In the genomic region with DNA sequence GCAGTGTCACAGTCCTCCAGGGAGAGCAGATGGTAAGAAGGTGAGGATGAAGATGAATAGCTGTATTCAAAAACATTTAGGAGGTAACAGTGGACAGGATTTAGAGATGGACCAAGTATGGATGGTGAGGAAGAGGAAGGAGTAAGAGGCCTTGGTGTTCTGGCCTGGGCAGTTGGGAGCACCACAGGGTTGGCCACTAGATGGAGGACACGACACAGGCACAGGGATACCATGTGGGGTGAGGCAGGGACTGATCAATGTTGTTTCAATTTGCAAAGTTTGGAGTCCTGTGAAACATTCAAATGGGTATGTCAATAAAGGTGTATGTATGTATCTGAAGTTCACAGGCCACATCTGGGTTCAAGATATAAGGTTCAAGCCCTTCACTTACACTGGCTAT, we compare ENCODE assay signal across 18 cellular contexts.
DNase-seq lines count a peak whose midpoint lies in the region; ATAC-seq, FAIRE-seq and TF ChIP-seq lines count a peak whose summit lies in the region.
"Had no signal": no experiment of that assay in that cellular context is flagged by ENCODE, and none has a peak within 500 bp of the region (broad histone marks: within the 10 kb centered on the region; RNA-seq: fewer than 3 reads in every experiment).

No MANE protein-coding gene starts in this region.

- 52 to 61% methylated on average over 1 of the region's 1 CpG for WGBS in body of pancreas, 2 donors

- CTCF ChIA-PET in HCT116 (lab: Charles Lee) = no interaction called here

- no peak overlapping the region for H3K4me3 ChIP-seq in AG09309 (ENCODE audit: control insufficient read depth, low read depth, low read length)
- no peak overlapping the region for H3K4me3 ChIP-seq in HCT116 (replicated peaks in 1 of 2; ENCODE audit: low read depth in 1 of 2, low read length in 2 of 2)
- H3K4me3 ChIP-seq in body of pancreas = no peak overlapping the region
- H3K4me3 ChIP-seq in kidney (ENCODE audit: low read length in 2 of 2) = no peak overlapping the region

- H3K9me3 ChIP-seq in HCT116 (ENCODE audit: control insufficient read depth in 1 of 2, insufficient read depth in 1 of 2, low read depth in 1 of 2, low read length in 2 of 2) = no peaks in the 10 kb centered on the region
- no peaks in the 10 kb centered on the region for H3K9me3 ChIP-seq in body of pancreas
- no peaks in the 10 kb centered on the region for H3K9me3 ChIP-seq in kidney (ENCODE audit: control insufficient read depth in 1 of 2, low read length in 2 of 2)

- H3K27me3 ChIP-seq in HCT116 (ENCODE audit: insufficient read depth, low read length) (no peaks in the 10 kb centered on the region), body of pancreas (no peaks in the 10 kb centered on the region)

- H3K4me2 ChIP-seq in HCT116 (ENCODE audit: low read length) = no peak overlapping the region

- intact Hi-C loops in HCT116 (cut with micrococcal nuclease) = no loop called here
- intact Hi-C loops in body of pancreas (cut with DNase I) = loop anchor here (10.0 kb wide), 1 partner anchor 341 kb away; no protein-coding TSS in a partner anchor
- intact Hi-C loops in kidney (cut with DNase I) = no loop called here

- no TSS peak for BruUV-seq in HCT116 (replicated peaks; lab: Mats Ljungman, UMichigan)

- RAD21 ChIA-PET in HCT116 (lab: Charles Lee; ENCODE audit: low non-redundant PET in 1 of 2, low total read pairs in 2 of 2, uncharacterized antibody in 2 of 2, unreplicated experiment in 2 of 2) = no interaction called here

- DNase-seq in AG09309 (ENCODE audit: low read depth) (no peak), HCT116 (ENCODE audit: low read depth, low spot score) (no peak), body of pancreas (peak; percentile 13 to 59 (median 36)), kidney (no peak), NCI-H526 (lab: John Stamatoyannopoulos, UW) (no peak), NCI-H1092 treated with DMSO at 0.1 percent for 48 hours (lab: John Stamatoyannopoulos, UW) (no peak)
- DNase-seq in stimulated activated naive CD4-positive, alpha-beta T cell (lab: John Stamatoyannopoulos, UW) = no peak
- DNase-seq: activated CD8-positive, alpha-beta T cell treated with anti-CD3 and anti-CD28 coated beads for 36 hours; activated T-cell treated with anti-CD3 and anti-CD28 coated beads, Interleukin-2, amount 50 U/mL, for 72 hours; central memory CD4-positive, alpha-beta T cell; effector CD8-positive, alpha-beta T cell; HFFc6; NCI-H2029 treated with DMSO at 0.1 percent for 48 hours; NCI-H524; occipital lobe; stimulated activated CD4-positive, alpha-beta T cell treated with anti-CD3 and anti-CD28 coated beads, Interleukin-2, amount 100 ng/mL, for 24 hours had no signal

- no peaks in the 10 kb centered on the region for H4K20me1 ChIP-seq in HCT116 (ENCODE audit: insufficient read depth)

- H3K9ac ChIP-seq in HCT116 (ENCODE audit: low read length) (no peak overlapping the region), kidney (ENCODE audit: low read length in 2 of 2) (no peak overlapping the region)

- peak; percentile 62 for ATAC-seq in HCT116
- peak; percentile 66 for ATAC-seq in body of pancreas
- no peak for ATAC-seq in HG03025 (IDR thresholded peaks at IDR 0.05; ENCODE audit: low FRiP score, unreplicated experiment)
- ATAC-seq: activated CD8-positive, alpha-beta T cell treated with anti-CD3 and anti-CD28 coated beads for 36 hours; activated T-cell treated with anti-CD3 and anti-CD28 coated beads, Interleukin-2, amount 50 U/mL, for 72 hours had no signal

- H3K9me2 ChIP-seq in HCT116 (ENCODE audit: insufficient read depth) = no peaks in the 10 kb centered on the region

- H3K4me1 ChIP-seq in HCT116 (ENCODE audit: control insufficient read depth in 1 of 2, insufficient read depth in 2 of 2, low read length in 2 of 2) = no peaks in the 10 kb centered on the region
- no peaks in the 10 kb centered on the region for H3K4me1 ChIP-seq in body of pancreas
- peaks cover 0 to 7% of the 10 kb centered on the region in 2 donors for H3K4me1 ChIP-seq in kidney (ENCODE audit: control insufficient read depth in 1 of 2, insufficient read depth in 1 of 2, low read depth in 1 of 2, low read length in 2 of 2)

- no peak overlapping the region for H3K27ac ChIP-seq in HCT116 (ENCODE audit: low read depth, low read length)
- no peak overlapping the region for H3K27ac ChIP-seq in body of pancreas
- H3K27ac ChIP-seq in kidney (ENCODE audit: low read depth in 2 of 2, low read length in 2 of 2) = no peak overlapping the region
- H3K27ac ChIP-seq: VCaP had no signal

- peak; percentile 38 for TF ChIP-seq CTCF in AG09309 (IDR thresholded peaks at IDR 0.05; ENCODE audit: control insufficient read depth, insufficient read depth, low read depth, low read length, missing control alignments)
- TF ChIP-seq CTCF in HCT116 (IDR thresholded peaks at IDR 0.05 in 2 of 3, conservative IDR thresholded peaks at IDR 0.05 in 1 of 3; ENCODE audit: borderline replicate concordance in 1 of 3, insufficient read depth in 1 of 3, low read depth in 2 of 3, low read length in 2 of 3) = peak in 2 of 3 experiments; percentile 22 to 23; a peak in 3 of 6 replicates
- peak in 6 of 7 experiments; percentile 15 to 56 (median 44) for TF ChIP-seq CTCF in body of pancreas (IDR thresholded peaks at IDR 0.05)
- TF ChIP-seq CTCF in kidney (IDR thresholded peaks at IDR 0.05; ENCODE audit: borderline replicate concordance, extremely low read depth, insufficient read depth) = peak; percentile 13

- peak; percentile 42; the same call in 1 of the 2 replicates for TF ChIP-seq RAD21 in HCT116 (IDR thresholded peaks at IDR 0.05; ENCODE audit: low read depth)

- no peak for FAIRE-seq in kidney (lab: Jason Lieb, UNC)

- no peak overlapping the region for H2AFZ ChIP-seq in HCT116 (ENCODE audit: low read depth, low read length, poor library complexity, severe bottlenecking)

- no peaks in the 10 kb centered on the region for H3K36me3 ChIP-seq in HCT116 (ENCODE audit: control insufficient read depth in 1 of 2, insufficient read depth in 2 of 2, low read length in 2 of 2)
- H3K36me3 ChIP-seq in body of pancreas (replicated peaks in 1 of 2; ENCODE audit: insufficient read depth in 1 of 2, low read depth in 2 of 2) = no peaks in the 10 kb centered on the region
- no peaks in the 10 kb centered on the region for H3K36me3 ChIP-seq in kidney (ENCODE audit: control insufficient read depth in 1 of 2, insufficient read depth in 2 of 2, low read length in 2 of 2)

- no peak for TF ChIP-seq POLR2A in HCT116 (IDR thresholded peaks at IDR 0.05; ENCODE audit: borderline replicate concordance, extremely low read depth, insufficient read depth, insufficient read length)
- no peak for TF ChIP-seq POLR2A in body of pancreas (IDR thresholded peaks at IDR 0.05)

- no peaks in the 10 kb centered on the region for H3K79me2 ChIP-seq in HCT116 (ENCODE audit: insufficient read depth, low read length)

- POLR2A ChIA-PET in HCT116 (lab: Charles Lee) = no interaction called here

TF ChIP-seq in HCT116, 20 proteins besides CTCF, POLR2A, EP300 and RAD21:
- TF ChIP-seq, protein P1, sequence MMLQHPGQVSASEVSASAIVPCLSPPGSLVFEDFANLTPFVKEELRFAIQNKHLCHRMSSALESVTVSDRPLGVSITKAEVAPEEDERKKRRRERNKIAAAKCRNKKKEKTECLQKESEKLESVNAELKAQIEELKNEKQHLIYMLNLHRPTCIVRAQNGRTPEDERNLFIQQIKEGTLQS (IDR thresholded peaks at IDR 0.05) = no peak
- TF ChIP-seq ELF1 (IDR thresholded peaks at IDR 0.05; ENCODE audit: borderline replicate concordance, low read depth) (no peak), JUND (IDR thresholded peaks at IDR 0.05) (no peak)

Comparison
In these comparisons a context has a peak if more than half of its experiments do, and no peak if none do; other contexts are left out.
1. DNase-seq: peak in body of pancreas (4 of 4); none in AG09309 (single experiment), HCT116 (single experiment), kidney (single experiment), NCI-H526 (0 of 2), NCI-H1092 treated with DMSO at 0.1 percent for 48 hours (single experiment) and stimulated activated naive CD4-positive, alpha-beta T cell (0 of 6).
2. Peak in every context shown above with its lines, with median percentiles within 50 percentile points of each other: CTCF ChIP-seq.